8 cellular contexts compared by ENCODE assay signal in the genomic region with DNA sequence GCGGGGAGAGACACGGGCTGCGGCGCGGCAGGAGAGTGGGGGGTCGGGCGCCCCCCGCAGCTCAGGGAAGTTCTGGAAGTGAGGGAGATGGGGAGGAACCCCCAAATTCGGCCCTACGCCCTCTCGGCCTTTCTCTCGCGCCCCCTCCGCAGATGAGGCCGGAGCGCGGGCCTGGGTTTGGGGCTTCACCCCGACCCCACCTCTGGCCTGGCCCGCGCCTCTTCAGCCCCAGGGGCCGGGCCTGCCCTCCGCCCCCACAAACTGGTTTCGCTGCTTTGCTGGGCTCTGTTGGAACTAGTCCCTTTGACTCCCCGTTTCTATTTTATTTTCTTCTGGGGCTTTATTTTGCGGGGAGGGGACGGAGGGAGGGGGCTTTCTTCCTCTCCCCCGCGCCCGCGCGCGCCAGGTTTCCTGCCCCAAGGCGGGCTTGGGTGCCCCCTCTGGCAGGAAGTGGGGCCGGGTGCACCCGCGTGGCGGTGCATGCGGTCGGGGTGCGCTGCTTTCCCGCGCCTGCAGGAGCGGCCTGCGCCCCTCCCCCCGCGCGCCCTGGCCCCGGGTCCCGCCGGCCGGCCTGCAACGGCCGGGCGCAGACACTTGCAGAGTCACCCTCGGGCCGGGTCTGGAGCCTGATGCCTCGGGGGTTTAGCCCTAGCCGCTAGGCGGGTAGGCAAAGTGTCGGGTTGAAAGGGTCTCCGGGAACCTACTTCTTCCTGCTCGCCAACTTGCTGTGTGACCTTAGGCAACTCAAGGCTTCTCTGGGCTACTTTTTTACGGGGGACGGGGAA. TPM values are rescaled to one million over a fixed set of nuclear protein-coding genes. Genes with fewer than 3 reads are reported as not detected.
A peak's percentile ranks its signal among the peaks of the same experiment; 100 is the strongest.
DNase-seq lines count a peak whose midpoint lies in the region; TF ChIP-seq lines count a peak whose summit lies in the region.

No MANE protein-coding gene starts in this region.

- H3K36me3 ChIP-seq in SU-DHL-6 (ENCODE audit: low read length) (peaks cover 25% of the 10 kb centered on the region), adipocyte (ENCODE audit: control insufficient read depth, insufficient read depth, low read length, severe bottlenecking) (peaks cover 16% of the 10 kb centered on the region), hepatocyte (replicated peaks; ENCODE audit: insufficient read depth, low read depth) (no peaks in the 10 kb centered on the region), skeletal muscle tissue (ENCODE audit: control insufficient read depth in 3 of 3, insufficient read depth in 3 of 3, low read length in 3 of 3) (peaks cover 5 to 21% (median 12%) of the 10 kb centered on the region in 3 donors)

- H3K9me2 ChIP-seq in SU-DHL-6 (replicated peaks; ENCODE audit: insufficient read depth, low read length) (no peaks in the 10 kb centered on the region), hepatocyte (replicated peaks; ENCODE audit: insufficient read depth) (no peaks in the 10 kb centered on the region)

- H3K9me3 ChIP-seq in SU-DHL-6 (ENCODE audit: insufficient read depth, low read length) = no peaks in the 10 kb centered on the region
- no peaks in the 10 kb centered on the region for H3K9me3 ChIP-seq in adipocyte (ENCODE audit: control insufficient read depth, low read length)
- H3K9me3 ChIP-seq in hepatocyte (ENCODE audit: low read depth) = no peaks in the 10 kb centered on the region
- no peaks in the 10 kb centered on the region for H3K9me3 ChIP-seq in skeletal muscle tissue (ENCODE audit: control insufficient read depth in 3 of 3, low read length in 3 of 3)

- peak overlapping the region; percentile 100 for H3K9ac ChIP-seq in SU-DHL-6 (ENCODE audit: low read length)
- peak overlapping the region; percentile 84 for H3K9ac ChIP-seq in adipocyte (ENCODE audit: low read length)
- H3K9ac ChIP-seq in skeletal muscle tissue (ENCODE audit: low read depth in 1 of 3, low read length in 3 of 3) = peak overlapping the region; percentile 51 to 84 (median 67)

- H3K4me2 ChIP-seq in SU-DHL-6 (ENCODE audit: low read depth, low read length, poor library complexity, severe bottlenecking) (peak overlapping the region; percentile 84), hepatocyte (peak overlapping the region; percentile 99)

- H3K4me1 ChIP-seq in adipocyte (ENCODE audit: control insufficient read depth, insufficient read depth, low read length) (peaks cover 23% of the 10 kb centered on the region), hepatocyte (ENCODE audit: insufficient read depth) (peaks cover 23% of the 10 kb centered on the region), skeletal muscle tissue (ENCODE audit: control insufficient read depth in 3 of 3, insufficient read depth in 3 of 3, low read length in 3 of 3) (peaks cover 4 to 12% (median 11%) of the 10 kb centered on the region in 3 donors)

- peaks cover 54% of the 10 kb centered on the region for H3F3A ChIP-seq in SU-DHL-6 (ENCODE audit: insufficient read depth)

- H2AFZ ChIP-seq in SU-DHL-6 (ENCODE audit: low read depth, low read length, severe bottlenecking) (no peak overlapping the region), hepatocyte (peak overlapping the region; percentile 57)

- H3K27me3 ChIP-seq in HL-60 (ENCODE audit: insufficient read depth, poor library complexity, severe bottlenecking) (no peaks in the 10 kb centered on the region), SU-DHL-6 (ENCODE audit: low read length) (no peaks in the 10 kb centered on the region), adipocyte (replicated peaks; ENCODE audit: control insufficient read depth, insufficient read depth, low read length) (no peaks in the 10 kb centered on the region), hepatocyte (no peaks in the 10 kb centered on the region), skeletal muscle tissue (ENCODE audit: control insufficient read depth in 3 of 3, insufficient read depth in 3 of 3, low read length in 3 of 3) (no peaks in the 10 kb centered on the region)

- H3K27ac ChIP-seq in HL-60 (replicated peaks) = peak overlapping the region; percentile 99
- H3K27ac ChIP-seq in SU-DHL-6 (ENCODE audit: low read depth, low read length) = peak overlapping the region; percentile 94
- H3K27ac ChIP-seq in hepatocyte = peak overlapping the region; percentile 37
- peak overlapping the region; percentile 36 for H3K27ac ChIP-seq in skeletal muscle tissue (ENCODE audit: low read depth, low read length)

- H3K4me3 ChIP-seq in HL-60 (replicated peaks; ENCODE audit: insufficient read depth, low read length) (peak overlapping the region; percentile 55), SU-DHL-6 (ENCODE audit: insufficient read depth, low read length, poor library complexity, severe bottlenecking) (peak overlapping the region; percentile 98), adipocyte (ENCODE audit: low read length) (peak overlapping the region; percentile 83), hepatocyte (peak overlapping the region; percentile 67), skeletal muscle tissue (ENCODE audit: low read length in 3 of 3) (peak overlapping the region; percentile 59 to 78 (median 73))

- no peak for TF ChIP-seq CTCF in HL-60 (IDR thresholded peaks at IDR 0.05; ENCODE audit: insufficient read depth, low read length)
- peak; percentile 58 for TF ChIP-seq CTCF in SU-DHL-6 (IDR thresholded peaks at IDR 0.05; ENCODE audit: insufficient read depth, low read length, poor library complexity, severe bottlenecking)
- peak; percentile 17 for TF ChIP-seq CTCF in hepatocyte (IDR thresholded peaks at IDR 0.05; ENCODE audit: poor library complexity)

- H3K79me2 ChIP-seq in SU-DHL-6 (ENCODE audit: insufficient read depth, low read length) (peaks cover 54% of the 10 kb centered on the region), hepatocyte (peaks cover 24% of the 10 kb centered on the region)

- H4K20me1 ChIP-seq in SU-DHL-6 (ENCODE audit: low read depth, low read length) (peaks cover 25% of the 10 kb centered on the region), hepatocyte (ENCODE audit: insufficient read depth, poor library complexity, severe bottlenecking) (peaks cover 2% of the 10 kb centered on the region)

- peak; percentile 80 to 81 for DNase-seq in HL-60 (ENCODE audit: low read depth in 1 of 2, low spot score in 1 of 2)
- peak; percentile 70 for DNase-seq in adipocyte (ENCODE audit: low read depth)
- peak; percentile 71 for DNase-seq in hepatocyte (ENCODE audit: low spot score)
- DNase-seq in 8988T = no peak
- no peak for DNase-seq in HK-2 (ENCODE audit: unreplicated experiment)

- TF ChIP-seq POLR2A in GM10847 (IDR thresholded peaks at IDR 0.05; ENCODE audit: extremely low read depth, insufficient read length) = peak; percentile 29

- WGBS in hepatocyte (ENCODE audit: low lambda C conversion rate, missing lambda C conversion rate) = 3% methylated on average over 40 of the region's 64 CpGs

RNA-seq across cellular contexts. Expression of a gene that starts 1.2 kb away (rescaled TPM):
- 43.4 and 57.9 TPM in 2 replicates for total RNA-seq in hepatocyte
- polyA plus RNA-seq in hepatocyte = 69.0 and 94.8 TPM in 2 replicates
- total RNA-seq in skeletal muscle tissue = 20.4 TPM

RNA-seq across cellular contexts. Expression of a gene that starts 10.9 kb away (rescaled TPM):
- total RNA-seq in hepatocyte = 9.2 and 11.4 TPM in 2 replicates
- polyA plus RNA-seq in hepatocyte = 27.6 and 33.8 TPM in 2 replicates
- 5.2 TPM for total RNA-seq in skeletal muscle tissue

Comparison
In these comparisons a context has a peak if more than half of its experiments do, and no peak if none do; other contexts are left out.
1. DNase-seq: peak in HL-60 (2 of 2), adipocyte (single experiment) and hepatocyte (single experiment); none in 8988T (single experiment) and HK-2 (single experiment).
2. H3K27ac ChIP-seq: peak in every context shown above with its lines; median percentile 99 in HL-60; 94 in SU-DHL-6; 37 in hepatocyte; 36 in skeletal muscle tissue.
3. Peak in every context shown above with its lines, with median percentiles within 50 percentile points of each other: H3K4me3 ChIP-seq and H3K9ac ChIP-seq.